Comparison of ENCODE assay signal across 27 cellular contexts in genomic region chr11:21628641-21629040, GRCh38.
"Had no signal": no experiment of that assay in that cellular context is flagged by ENCODE, and none has a peak within 500 bp of the region (broad histone marks: within the 10 kb centered on the region; RNA-seq: fewer than 3 reads in every experiment).

No MANE protein-coding gene starts in this region.

- H3K4me3 Mint-ChIP-seq: activated CD4-positive, alpha-beta memory T cell treated with anti-CD3 and anti-CD28 coated beads, Interleukin-2, amount 10 ng/mL, durations not matched to agents 7 days and 5 days; activated CD4-positive, alpha-beta T cell treated with anti-CD3 and anti-CD28 coated beads, Interleukin-2, amount 10 ng/mL, durations not matched to agents 7 days and 5 days; activated naive CD4-positive, alpha-beta T cell treated with anti-CD3 and anti-CD28 coated beads for 36 hours; activated naive CD4-positive, alpha-beta T cell treated with anti-CD3 and anti-CD28 coated beads, Interleukin-2, amount 50 U/mL, for 24 hours; activated naive CD8-positive, alpha-beta T cell treated with anti-CD3 and anti-CD28 coated beads for 36 hours; activated naive CD8-positive, alpha-beta T cell treated with anti-CD3 and anti-CD28 coated beads, Interleukin-2, amount 50 U/mL, for 24 hours; activated T-helper 1 cell treated with anti-CD3 and anti-CD28 coated beads, Interleukin-12 subunit alpha, Interleukin-12 subunit beta, Interleukin-2, Interleukin-4 antibody, amounts not matched to agents 30 ng/mL and 10 ng/mL and 1 ng/mL, durations not matched to agents 14 hours and 24 hours and 36 hours; effector memory CD8-positive, alpha-beta T cell had no signal

- H3K27me3 Mint-ChIP-seq: activated CD4-positive, alpha-beta memory T cell treated with anti-CD3 and anti-CD28 coated beads, Interleukin-2, amount 10 ng/mL, durations not matched to agents 7 days and 5 days; activated CD4-positive, alpha-beta T cell treated with anti-CD3 and anti-CD28 coated beads, Interleukin-2, amount 10 ng/mL, durations not matched to agents 7 days and 5 days; activated naive CD4-positive, alpha-beta T cell treated with anti-CD3 and anti-CD28 coated beads, Interleukin-2, amount 50 U/mL, for 24 hours; activated naive CD8-positive, alpha-beta T cell treated with anti-CD3 and anti-CD28 coated beads for 36 hours; activated naive CD8-positive, alpha-beta T cell treated with anti-CD3 and anti-CD28 coated beads, Interleukin-2, amount 50 U/mL, for 24 hours; effector memory CD8-positive, alpha-beta T cell had no signal

- ATAC-seq: activated naive CD8-positive, alpha-beta T cell treated with anti-CD3 and anti-CD28 coated beads, Interleukin-2, amount 50 U/mL, for 24 hours; body of pancreas; effector memory CD8-positive, alpha-beta T cell; foreskin keratinocyte; gastroesophageal sphincter; heart right ventricle had no signal

- H3K36me3 Mint-ChIP-seq: activated naive CD4-positive, alpha-beta T cell treated with anti-CD3 and anti-CD28 coated beads, Interleukin-2, amount 50 U/mL, for 24 hours; activated naive CD8-positive, alpha-beta T cell treated with anti-CD3 and anti-CD28 coated beads for 36 hours had no signal

- H3K27ac Mint-ChIP-seq: activated CD4-positive, alpha-beta memory T cell treated with anti-CD3 and anti-CD28 coated beads, Interleukin-2, amount 10 ng/mL, durations not matched to agents 7 days and 5 days; activated CD4-positive, alpha-beta T cell treated with anti-CD3 and anti-CD28 coated beads, Interleukin-2, amount 10 ng/mL, durations not matched to agents 7 days and 5 days; activated naive CD4-positive, alpha-beta T cell treated with anti-CD3 and anti-CD28 coated beads for 36 hours; activated naive CD4-positive, alpha-beta T cell treated with anti-CD3 and anti-CD28 coated beads, Interleukin-2, amount 50 U/mL, for 24 hours; activated naive CD8-positive, alpha-beta T cell treated with anti-CD3 and anti-CD28 coated beads for 36 hours; activated naive CD8-positive, alpha-beta T cell treated with anti-CD3 and anti-CD28 coated beads, Interleukin-2, amount 50 U/mL, for 24 hours; activated T-helper 1 cell treated with anti-CD3 and anti-CD28 coated beads, Interleukin-12 subunit alpha, Interleukin-12 subunit beta, Interleukin-2, Interleukin-4 antibody, amounts not matched to agents 30 ng/mL and 10 ng/mL and 1 ng/mL, durations not matched to agents 14 hours and 24 hours and 36 hours; activated T-helper 2 cell treated with anti-CD3 and anti-CD28 coated beads, Interferon-gamma antibody, Interleukin-2, Interleukin-4, amounts not matched to agents 10 μg/mL and 5 μg/mL and 100 μg/mL, durations not matched to agents 14 hours and 24 hours and 36 hours; effector memory CD8-positive, alpha-beta T cell had no signal

- DNase-seq: activated CD4-positive, alpha-beta memory T cell treated with anti-CD3 and anti-CD28 coated beads, Interleukin-2, amount 10 ng/mL, durations not matched to agents 7 days and 5 days; activated CD4-positive, alpha-beta T cell treated with anti-CD3 and anti-CD28 coated beads for 1 hour; activated CD4-positive, alpha-beta T cell treated with anti-CD3 and anti-CD28 coated beads for 4 hours; activated CD4-positive, alpha-beta T cell treated with anti-CD3 and anti-CD28 coated beads, Interleukin-2, amount 10 ng/mL, durations not matched to agents 7 days and 5 days; activated CD4-positive, alpha-beta T cell treated with anti-CD3 and anti-CD28 coated beads, Interleukin-2, amount 50 U/mL, for 4 hours; activated effector memory CD4-positive, alpha-beta T cell treated with anti-CD3 and anti-CD28 coated beads, Interleukin-2, amount 50 U/mL, for 16 hours; activated naive CD4-positive, alpha-beta T cell treated with anti-CD3 and anti-CD28 coated beads for 36 hours; activated naive CD8-positive, alpha-beta T cell treated with anti-CD3 and anti-CD28 coated beads for 36 hours; activated naive CD8-positive, alpha-beta T cell treated with anti-CD3 and anti-CD28 coated beads, Interleukin-2, amount 50 U/mL, for 24 hours; activated T-cell treated with anti-CD3 and anti-CD28 coated beads, Interleukin-2, amount 50 U/mL, for 48 hours; adrenal gland; amygdala; aorta; body of pancreas; caudate nucleus; cortex of kidney; dermis blood vessel endothelial cell; effector CD4-positive, alpha-beta T cell; effector memory CD8-positive, alpha-beta T cell; erythroblast; foreskin keratinocyte; heart right ventricle; T-helper 2 cell had no signal

- H3K4me1 Mint-ChIP-seq: activated CD4-positive, alpha-beta memory T cell treated with anti-CD3 and anti-CD28 coated beads, Interleukin-2, amount 10 ng/mL, durations not matched to agents 7 days and 5 days; activated naive CD4-positive, alpha-beta T cell treated with anti-CD3 and anti-CD28 coated beads, Interleukin-2, amount 50 U/mL, for 24 hours; activated naive CD8-positive, alpha-beta T cell treated with anti-CD3 and anti-CD28 coated beads for 36 hours; activated naive CD8-positive, alpha-beta T cell treated with anti-CD3 and anti-CD28 coated beads, Interleukin-2, amount 50 U/mL, for 24 hours had no signal
